11 cellular contexts compared by ENCODE assay signal in genomic region chr12:102965281-102966155, GRCh38. TPM values are rescaled to one million over a fixed set of nuclear protein-coding genes. Genes with fewer than 3 reads are reported as not detected.
A peak's percentile ranks its signal among the peaks of the same experiment; 100 is the strongest.
DNase-seq lines count a peak whose midpoint lies in the region; ATAC-seq lines count a peak whose summit lies in the region.
"Had no signal": no experiment of that assay in that cellular context is flagged by ENCODE, and none has a peak within 500 bp of the region (broad histone marks: within the 10 kb centered on the region; RNA-seq: fewer than 3 reads in every experiment).

No MANE protein-coding gene starts in this region.

- peaks cover 77% of the 10 kb centered on the region for H3K27me3 Mint-ChIP-seq in activated CD8-positive, alpha-beta T cell treated with anti-CD3 and anti-CD28 coated beads, Interleukin-2, amount 10 ng/mL, durations not matched to agents 7 days and 5 days (ENCODE audit: low read depth)

- H3K27me3 ChIP-seq in MG63: peaks cover 48% of the 10 kb centered on the region

- no peaks in the 10 kb centered on the region for H3K36me3 ChIP-seq in MG63
- H3K36me3 ChIP-seq: tibial nerve had no signal

- peaks cover 5% of the 10 kb centered on the region for H3K36me3 Mint-ChIP-seq in activated CD8-positive, alpha-beta T cell treated with anti-CD3 and anti-CD28 coated beads, Interleukin-2, amount 10 ng/mL, durations not matched to agents 7 days and 5 days (ENCODE audit: low read depth)

- no peaks in the 10 kb centered on the region for H3K9me3 Mint-ChIP-seq in activated CD8-positive, alpha-beta T cell treated with anti-CD3 and anti-CD28 coated beads, Interleukin-2, amount 10 ng/mL, durations not matched to agents 7 days and 5 days (ENCODE audit: insufficient read depth)

- DNase-seq in COLO668 (lab: John Stamatoyannopoulos, UW; ENCODE audit: unreplicated experiment) (peak; percentile 90), left kidney (ENCODE audit: low read depth, low spot score) (peak; percentile 14), MG63 (no peak), CD1c-positive myeloid dendritic cell (ENCODE audit: extremely low spot score) (no peak)
- DNase-seq in activated CD8-positive, alpha-beta T cell treated with anti-CD3 and anti-CD28 coated beads, Interleukin-2, amount 10 ng/mL, durations not matched to agents 7 days and 5 days: no peak

- H3K4me1 Mint-ChIP-seq in activated CD8-positive, alpha-beta T cell treated with anti-CD3 and anti-CD28 coated beads, Interleukin-2, amount 10 ng/mL, durations not matched to agents 7 days and 5 days (ENCODE audit: low read depth): peaks cover 20% of the 10 kb centered on the region

- H3K4me3 ChIP-seq in MG63: no peak overlapping the region
- H3K4me3 ChIP-seq: skin epidermis had no signal

- CTCF ChIA-PET in activated CD8-positive, alpha-beta T cell treated with anti-CD3 and anti-CD28 coated beads, Interleukin-2, amount 10 ng/mL, durations not matched to agents 7 days and 5 days (lab: Charles Lee): interaction anchor here (0.9 kb wide), 1 partner anchor 18 kb away, joined by 3 read pairs; no protein-coding TSS in a partner anchor

- no peaks in the 10 kb centered on the region for H3K9me3 ChIP-seq in MG63

- POLR2A ChIA-PET in activated CD8-positive, alpha-beta T cell treated with anti-CD3 and anti-CD28 coated beads, Interleukin-2, amount 10 ng/mL, durations not matched to agents 7 days and 5 days (lab: Charles Lee): no interaction called here

- ATAC-seq in GM21529 (IDR thresholded peaks at IDR 0.05; ENCODE audit: unreplicated experiment) (peak; percentile 43), HG03135 (IDR thresholded peaks at IDR 0.05; ENCODE audit: unreplicated experiment) (no peak), GM18498 (IDR thresholded peaks at IDR 0.05; ENCODE audit: unreplicated experiment) (no peak)
- ATAC-seq in activated CD8-positive, alpha-beta T cell treated with anti-CD3 and anti-CD28 coated beads, Interleukin-2, amount 10 ng/mL, durations not matched to agents 7 days and 5 days: peak; percentile 23

- H3K27ac Mint-ChIP-seq in activated CD8-positive, alpha-beta T cell treated with anti-CD3 and anti-CD28 coated beads, Interleukin-2, amount 10 ng/mL, durations not matched to agents 7 days and 5 days: no peak overlapping the region

- peak overlapping the region; percentile 41 for H3K4me3 Mint-ChIP-seq in activated CD8-positive, alpha-beta T cell treated with anti-CD3 and anti-CD28 coated beads, Interleukin-2, amount 10 ng/mL, durations not matched to agents 7 days and 5 days

RNA-seq across cellular contexts. Expression of gene ASCL1, which starts 8.0 kb away (rescaled TPM):
- not detected for total RNA-seq in activated CD8-positive, alpha-beta T cell treated with anti-CD3 and anti-CD28 coated beads, Interleukin-2, amount 10 ng/mL, durations not matched to agents 7 days and 5 days
- total RNA-seq in MG63 (2014; rRNA removed; shearing (Covaris generic); ENCODE audit: low replicate concordance): not detected in 2 replicates
- total RNA-seq: fibroblast of villous mesenchyme had no signal

RNA-seq across cellular contexts. Expression of gene PAH, which starts 48.5 kb away (rescaled TPM):
- total RNA-seq in activated CD8-positive, alpha-beta T cell treated with anti-CD3 and anti-CD28 coated beads, Interleukin-2, amount 10 ng/mL, durations not matched to agents 7 days and 5 days: not detected
- 0.36 TPM in 1 of 2 replicates, not detected in the other for total RNA-seq in MG63 (2014; rRNA removed; shearing (Covaris generic); ENCODE audit: low replicate concordance)
- total RNA-seq: fibroblast of villous mesenchyme had no signal

Comparison
In these comparisons a context has a peak if more than half of its experiments do, and no peak if none do; other contexts are left out.
1. DNase-seq: peak in COLO668 (single experiment) and left kidney (single experiment); none in activated CD8-positive, alpha-beta T cell treated with anti-CD3 and anti-CD28 coated beads, Interleukin-2, amount 10 ng/mL, durations not matched to agents 7 days and 5 days (single experiment), MG63 (single experiment) and CD1c-positive myeloid dendritic cell (single experiment).
2. ATAC-seq: peak in GM21529 (single experiment) and activated CD8-positive, alpha-beta T cell treated with anti-CD3 and anti-CD28 coated beads, Interleukin-2, amount 10 ng/mL, durations not matched to agents 7 days and 5 days (single experiment); none in HG03135 (single experiment) and GM18498 (single experiment).